ENCODE assay signal across 23 cellular contexts in the genomic region with DNA sequence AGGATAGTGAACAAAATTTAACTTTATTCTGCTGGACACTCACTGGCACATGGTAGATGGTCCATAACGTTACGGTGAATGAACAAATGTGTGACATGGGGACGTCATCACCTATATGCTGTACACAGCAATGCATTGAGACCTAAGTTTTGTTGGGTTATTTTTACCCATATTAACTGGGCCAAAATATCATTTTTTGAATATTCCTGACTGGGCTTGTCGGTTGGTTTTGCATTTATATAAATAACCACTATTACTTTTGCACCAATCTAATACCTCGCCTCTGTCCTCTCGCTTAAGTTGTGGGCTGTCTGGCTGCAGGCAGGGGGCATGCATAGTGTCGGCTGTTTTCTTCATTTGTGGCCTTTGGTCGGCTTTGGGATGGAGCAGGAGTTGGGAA.
"Had no signal": no experiment of that assay in that cellular context is flagged by ENCODE, and none has a peak within 500 bp of the region (broad histone marks: within the 10 kb centered on the region; RNA-seq: fewer than 3 reads in every experiment).

No MANE protein-coding gene starts in this region.

- H3K36me3 Mint-ChIP-seq: immature natural killer cell, memory B cell, mesothelial cell of epicardium, natural killer cell, neural progenitor cell had no signal

- H3K4me1 Mint-ChIP-seq: immature natural killer cell, mesothelial cell of epicardium, natural killer cell had no signal

- H3K4me3 Mint-ChIP-seq: immature natural killer cell; mesothelial cell of epicardium; natural killer cell; neural progenitor cell; stimulated activated naive CD8-positive, alpha-beta T cell treated with anti-CD3 and anti-CD28 coated beads, Interleukin-15, amount 100 ng/mL, for 72 hours had no signal

- H3K27me3 Mint-ChIP-seq: memory B cell had no signal

- H3K9me3 ChIP-seq: heart right ventricle, left ventricle myocardium inferior, lower lobe of right lung, pancreas, right lobe of liver, testis, tibial nerve had no signal

- FAIRE-seq: endometrium, frontal cortex, kidney, pancreas had no signal

- H2AFZ ChIP-seq: neural progenitor cell had no signal

- H3K9me3 Mint-ChIP-seq: immature natural killer cell; memory B cell; natural killer cell; neural progenitor cell; stimulated activated naive CD8-positive, alpha-beta T cell treated with anti-CD3 and anti-CD28 coated beads, Interleukin-15, amount 100 ng/mL, for 72 hours had no signal

- H3K27ac Mint-ChIP-seq: immature natural killer cell; memory B cell; mesothelial cell of epicardium; natural killer cell; neural progenitor cell; progenitor cell of endocrine pancreas; stimulated activated naive B cell treated with anti-CD40 and anti-IgM and Interleukin-4, amounts not matched to agents 10 μg/mL and 1 μg/mL and 100 μg/mL, for 72 hours; stimulated activated naive CD8-positive, alpha-beta T cell treated with anti-CD3 and anti-CD28 coated beads, Interleukin-15, amount 100 ng/mL, for 72 hours had no signal

- H3K4me2 ChIP-seq: neural progenitor cell had no signal

- H3K4me3 ChIP-seq: heart right ventricle, left ventricle myocardium inferior, lower lobe of right lung, neural progenitor cell, pancreas, right lobe of liver, testis, tibial nerve had no signal

- H3K36me3 ChIP-seq: heart right ventricle, left ventricle myocardium inferior, lower lobe of right lung, neural progenitor cell, pancreas, right lobe of liver, tibial nerve had no signal

- H3K27me3 ChIP-seq: neural progenitor cell, right lobe of liver, testis, tibial nerve had no signal

- DNase-seq: effector memory CD4-positive, alpha-beta T cell; heart right ventricle; immature natural killer cell; kidney; left cardiac atrium; left ventricle myocardium inferior; lower lobe of right lung; natural killer cell; nucleus accumbens; pancreas; stimulated activated CD4-positive, alpha-beta T cell treated with anti-CD3 and anti-CD28 coated beads, Interleukin-4, amount 100 ng/mL, for 24 hours; stimulated activated naive B cell treated with anti-CD40 and anti-IgM and Interleukin-4, amounts not matched to agents 10 μg/mL and 1 μg/mL and 100 μg/mL, for 72 hours; stimulated activated naive CD8-positive, alpha-beta T cell treated with anti-CD3 and anti-CD28 coated beads, Interleukin-15, amount 100 ng/mL, for 72 hours; testis had no signal

- H3K9ac ChIP-seq: neural progenitor cell had no signal

- H3K27ac ChIP-seq: heart right ventricle, left ventricle myocardium inferior, lower lobe of right lung, neural progenitor cell, pancreas, right lobe of liver, testis, tibial nerve had no signal

- ATAC-seq: esophagus mucosa; heart right ventricle; left cardiac atrium; lower lobe of right lung; natural killer cell; pancreas; right lobe of liver; stimulated activated naive CD8-positive, alpha-beta T cell treated with anti-CD3 and anti-CD28 coated beads, Interleukin-15, amount 100 ng/mL, for 72 hours had no signal

- H3K4me1 ChIP-seq: heart right ventricle, left ventricle myocardium inferior, lower lobe of right lung, neural progenitor cell, pancreas, right lobe of liver, testis, tibial nerve had no signal
